In the genomic region with DNA sequence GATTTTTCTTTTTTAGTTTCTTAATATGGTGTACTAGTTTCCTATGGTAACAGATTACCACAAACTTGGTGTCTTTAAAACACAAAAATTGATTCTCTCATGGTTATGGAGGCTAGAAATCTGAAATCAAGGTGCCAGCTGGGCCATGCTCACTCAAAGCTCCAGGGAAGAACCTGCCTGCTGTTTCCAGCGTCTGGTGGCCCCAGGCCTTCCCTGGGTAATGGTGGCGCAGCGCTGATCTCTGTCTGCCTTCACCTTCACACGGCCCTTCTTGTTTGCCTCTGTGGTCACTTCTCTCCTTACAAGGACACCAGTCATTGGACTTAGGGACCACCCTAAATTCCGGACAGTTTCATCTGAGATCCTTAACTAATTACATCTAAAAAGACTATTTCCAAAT, we compare ENCODE assay signal across 20 cellular contexts.
"Had no signal": no experiment of that assay in that cellular context is flagged by ENCODE, and none has a peak within 500 bp of the region (broad histone marks: within the 10 kb centered on the region; RNA-seq: fewer than 3 reads in every experiment).

No MANE protein-coding gene starts in this region.

- H3K4me3 Mint-ChIP-seq: dendritic cell treated with granulocyte-macrophage colony-stimulating factor and Interleukin-4, amounts not matched to agents 40 ng/mL and 50 ng/mL, for 4 days; natural killer cell; stimulated activated naive B cell treated with anti-CD40 and anti-IgM and Interleukin-4, amounts not matched to agents 10 μg/mL and 1 μg/mL and 100 μg/mL, for 72 hours had no signal

- H3K4me3 ChIP-seq: esophagus muscularis mucosa, gastroesophageal sphincter, heart right ventricle, thoracic aorta had no signal

- H3K9me3 Mint-ChIP-seq: dendritic cell treated with granulocyte-macrophage colony-stimulating factor and Interleukin-4, amounts not matched to agents 40 ng/mL and 50 ng/mL, for 4 days; natural killer cell; stimulated activated naive B cell treated with anti-CD40 and anti-IgM and Interleukin-4, amounts not matched to agents 10 μg/mL and 1 μg/mL and 100 μg/mL, for 72 hours had no signal

- H3K27ac Mint-ChIP-seq: dendritic cell treated with granulocyte-macrophage colony-stimulating factor and Interleukin-4, amounts not matched to agents 40 ng/mL and 50 ng/mL, for 4 days; natural killer cell; stimulated activated naive B cell treated with anti-CD40 and anti-IgM and Interleukin-4, amounts not matched to agents 10 μg/mL and 1 μg/mL and 100 μg/mL, for 72 hours had no signal

- ATAC-seq: activated CD4-positive, CD25-positive, alpha-beta regulatory T cell treated with anti-CD3 and anti-CD28 coated beads, Interleukin-2, amount 50 U/mL, for 24 hours; gastroesophageal sphincter; heart right ventricle; left cardiac atrium; natural killer cell; stimulated activated naive B cell treated with anti-CD40 and anti-IgM and Interleukin-4, amounts not matched to agents 10 μg/mL and 1 μg/mL and 100 μg/mL, for 72 hours had no signal

- H3K4me1 Mint-ChIP-seq: natural killer cell; stimulated activated naive B cell treated with anti-CD40 and anti-IgM and Interleukin-4, amounts not matched to agents 10 μg/mL and 1 μg/mL and 100 μg/mL, for 72 hours had no signal

- H3K4me1 ChIP-seq: esophagus muscularis mucosa, gastroesophageal sphincter, heart right ventricle had no signal

- H3K9me3 ChIP-seq: esophagus muscularis mucosa, gastroesophageal sphincter, heart right ventricle, thoracic aorta had no signal

- H3K36me3 Mint-ChIP-seq: natural killer cell; stimulated activated naive B cell treated with anti-CD40 and anti-IgM and Interleukin-4, amounts not matched to agents 10 μg/mL and 1 μg/mL and 100 μg/mL, for 72 hours had no signal

- DNase-seq: activated CD4-positive, alpha-beta T cell treated with anti-CD3 and anti-CD28 coated beads, Interleukin-2, amount 50 U/mL, for 1 hour; activated CD8-positive, alpha-beta memory T cell treated with anti-CD3 and anti-CD28 coated beads for 24 hours; activated CD8-positive, alpha-beta memory T cell treated with anti-CD3 and anti-CD28 coated beads, Interleukin-2, amount 50 U/mL, for 48 hours; activated effector memory CD4-positive, alpha-beta T cell treated with Interleukin-2 at 50 U/mL for 16 hours; activated naive CD4-positive, alpha-beta T cell treated with anti-CD3 and anti-CD28 coated beads, Interleukin-2, amount 50 U/mL, for 16 hours; activated T-cell treated with anti-CD3 and anti-CD28 coated beads, Interleukin-2, amount 50 U/mL, for 48 hours; effector CD8-positive, alpha-beta T cell; heart right ventricle; left cardiac atrium; mesendoderm; natural killer cell; nucleus accumbens; retina; stimulated activated naive B cell treated with anti-CD40 and anti-IgM and Interleukin-4, amounts not matched to agents 10 μg/mL and 1 μg/mL and 100 μg/mL, for 72 hours; T1000 had no signal

- H3K27me3 Mint-ChIP-seq: dendritic cell treated with granulocyte-macrophage colony-stimulating factor and Interleukin-4, amounts not matched to agents 40 ng/mL and 50 ng/mL, for 4 days; stimulated activated naive B cell treated with anti-CD40 and anti-IgM and Interleukin-4, amounts not matched to agents 10 μg/mL and 1 μg/mL and 100 μg/mL, for 72 hours had no signal

- H3K27me3 ChIP-seq: esophagus muscularis mucosa, gastroesophageal sphincter, heart right ventricle had no signal

- H3K27ac ChIP-seq: esophagus muscularis mucosa, gastroesophageal sphincter, heart right ventricle, thoracic aorta had no signal

- H3K36me3 ChIP-seq: esophagus muscularis mucosa, gastroesophageal sphincter, heart right ventricle, thoracic aorta had no signal
